Comparison of ENCODE assay signal across 13 cellular contexts in genomic region chr17:29379084-29379811, GRCh38. TPM values are rescaled to one million over a fixed set of nuclear protein-coding genes. Genes with fewer than 3 reads are reported as not detected.
DNase-seq lines count a peak whose midpoint lies in the region; ATAC-seq and TF ChIP-seq lines count a peak whose summit lies in the region.
"Had no signal": no experiment of that assay in that cellular context is flagged by ENCODE, and none has a peak within 500 bp of the region (broad histone marks: within the 10 kb centered on the region; RNA-seq: fewer than 3 reads in every experiment).

No MANE protein-coding gene starts in this region.

- no peaks in the 10 kb centered on the region for H3K36me3 Mint-ChIP-seq in GM23338 (ENCODE audit: low read depth)
- H3K36me3 Mint-ChIP-seq in activated T-cell treated with anti-CD3 and anti-CD28 coated beads, Interleukin-2, amount 50 U/mL, for 4 hours (ENCODE audit: insufficient read depth) = no peaks in the 10 kb centered on the region
- H3K36me3 Mint-ChIP-seq: activated naive CD8-positive, alpha-beta T cell treated with anti-CD3 and anti-CD28 coated beads, Interleukin-2, amount 10 ng/mL, durations not matched to agents 7 days and 5 days had no signal

- no peaks in the 10 kb centered on the region for H3K36me3 ChIP-seq in GM23338 (ENCODE audit: insufficient read depth)
- H3K36me3 ChIP-seq: vagina had no signal

- H3K4me3 ChIP-seq in GM23338 = no peak overlapping the region
- H3K4me3 ChIP-seq: vagina had no signal

- ATAC-seq in GM23338 (no peak), esophagus mucosa (peak; percentile 90), GM21367 (IDR thresholded peaks at IDR 0.05; ENCODE audit: unreplicated experiment) (no peak)
- ATAC-seq in activated T-cell treated with anti-CD3 and anti-CD28 coated beads, Interleukin-2, amount 50 U/mL, for 4 hours = no peak

- no peaks in the 10 kb centered on the region for H3K79me2 ChIP-seq in GM23338 (replicated peaks; ENCODE audit: insufficient read depth)

- H4K20me1 ChIP-seq in GM23338 (replicated peaks; ENCODE audit: insufficient read depth) = no peaks in the 10 kb centered on the region

- H3K4me2 ChIP-seq in GM23338 = no peak overlapping the region

- no peaks in the 10 kb centered on the region for H3K9me3 Mint-ChIP-seq in GM23338
- no peaks in the 10 kb centered on the region for H3K9me3 Mint-ChIP-seq in activated T-cell treated with anti-CD3 and anti-CD28 coated beads, Interleukin-2, amount 50 U/mL, for 4 hours
- H3K9me3 Mint-ChIP-seq: activated naive CD8-positive, alpha-beta T cell treated with anti-CD3 and anti-CD28 coated beads, Interleukin-2, amount 10 ng/mL, durations not matched to agents 7 days and 5 days had no signal

- H3K27ac Mint-ChIP-seq in GM23338 = no peak overlapping the region
- H3K27ac Mint-ChIP-seq: activated naive CD8-positive, alpha-beta T cell treated with anti-CD3 and anti-CD28 coated beads, Interleukin-2, amount 10 ng/mL, durations not matched to agents 7 days and 5 days had no signal

- 0 out of 2 replicates have a peak, but pooled peaks cover 4% of the 10 kb centered on the region for H3F3A ChIP-seq in GM23338 (replicated peaks; ENCODE audit: low read depth)

- DNase-seq in GM23338 (ENCODE audit: low spot score) = no peak
- peak; percentile 83 for DNase-seq in NCI-H69 (lab: John Stamatoyannopoulos, UW)
- peak; percentile 77 for DNase-seq in pons (ENCODE audit: low spot score)
- DNase-seq in SW 1271 (lab: John Stamatoyannopoulos, UW) = no peak
- DNase-seq in activated T-cell treated with anti-CD3 and anti-CD28 coated beads, Interleukin-2, amount 50 U/mL, for 4 hours = no peak
- no peak for DNase-seq in CD1c-positive myeloid dendritic cell (ENCODE audit: extremely low spot score)
- DNase-seq: activated CD4-positive, alpha-beta T cell treated with anti-CD3 and anti-CD28 coated beads for 4 hours; activated naive CD8-positive, alpha-beta T cell treated with anti-CD3 and anti-CD28 coated beads, Interleukin-2, amount 10 ng/mL, durations not matched to agents 7 days and 5 days; NCI-H1694 treated with DMSO at 0.1 percent for 48 hours; Right ventricle myocardium superior had no signal

- H3K9me2 ChIP-seq in GM23338 (ENCODE audit: insufficient read depth) = no peaks in the 10 kb centered on the region

- H3K4me3 Mint-ChIP-seq in GM23338 = no peak overlapping the region
- H3K4me3 Mint-ChIP-seq in activated T-cell treated with anti-CD3 and anti-CD28 coated beads, Interleukin-2, amount 50 U/mL, for 4 hours = no peak overlapping the region
- H3K4me3 Mint-ChIP-seq: activated naive CD8-positive, alpha-beta T cell treated with anti-CD3 and anti-CD28 coated beads, Interleukin-2, amount 10 ng/mL, durations not matched to agents 7 days and 5 days had no signal

- H2AFZ ChIP-seq in GM23338 = peak overlapping the region; percentile 70

- no peak for TF ChIP-seq CTCF in GM23338 (conservative IDR thresholded peaks at IDR 0.05; ENCODE audit: low read depth in 2 of 2)

- H3K27ac ChIP-seq in GM23338 (ENCODE audit: low read depth) = no peak overlapping the region; the same call in 1 of the 2 replicates
- H3K27ac ChIP-seq: vagina had no signal

- peaks cover 17% of the 10 kb centered on the region for H3K4me1 ChIP-seq in GM23338 (ENCODE audit: insufficient read depth)
- H3K4me1 ChIP-seq: vagina had no signal

- no peaks in the 10 kb centered on the region for H3K27me3 ChIP-seq in GM23338 (ENCODE audit: insufficient read depth)
- H3K27me3 ChIP-seq: vagina had no signal

- peaks cover 30% of the 10 kb centered on the region for H3K4me1 Mint-ChIP-seq in GM23338
- no peaks in the 10 kb centered on the region for H3K4me1 Mint-ChIP-seq in activated T-cell treated with anti-CD3 and anti-CD28 coated beads, Interleukin-2, amount 50 U/mL, for 4 hours (ENCODE audit: low read depth)
- H3K4me1 Mint-ChIP-seq: activated naive CD8-positive, alpha-beta T cell treated with anti-CD3 and anti-CD28 coated beads, Interleukin-2, amount 10 ng/mL, durations not matched to agents 7 days and 5 days had no signal

- peaks cover 6% of the 10 kb centered on the region for H3K27me3 Mint-ChIP-seq in GM23338 (ENCODE audit: insufficient read depth, low read depth, poor library complexity)
- peaks cover 2% of the 10 kb centered on the region for H3K27me3 Mint-ChIP-seq in activated T-cell treated with anti-CD3 and anti-CD28 coated beads, Interleukin-2, amount 50 U/mL, for 4 hours (ENCODE audit: low read depth)
- H3K27me3 Mint-ChIP-seq: activated naive CD8-positive, alpha-beta T cell treated with anti-CD3 and anti-CD28 coated beads, Interleukin-2, amount 10 ng/mL, durations not matched to agents 7 days and 5 days had no signal

TF ChIP-seq in GM23338, 12 proteins besides CTCF, POLR2A, EP300 and RAD21 (continues in another document):
- TF ChIP-seq ZNF331 (CRISPR knock-in tag; IDR thresholded peaks at IDR 0.05; ENCODE audit: low read depth) (no peak), STAT1 (IDR thresholded peaks at IDR 0.05; ENCODE audit: unreplicated experiment) (no peak), ZNF114 (CRISPR knock-in tag; IDR thresholded peaks at IDR 0.05) (no peak), ZNF462 (CRISPR knock-in tag; IDR thresholded peaks at IDR 0.05) (no peak), POLR2AphosphoS5 (IDR thresholded peaks at IDR 0.05; ENCODE audit: low read depth) (no peak), EZH2phosphoT487 (IDR thresholded peaks at IDR 0.05; ENCODE audit: unreplicated experiment) (no peak), CREB1 (CRISPR knock-in tag; IDR thresholded peaks at IDR 0.05; ENCODE audit: low read depth) (no peak), ETS1 (IDR thresholded peaks at IDR 0.05) (no peak)

RNA-seq across cellular contexts. Expression of gene TAOK1, which starts 10.9 kb away (rescaled TPM):
- 63.3 and 69.8 TPM in 2 replicates for total RNA-seq in GM23338 (2014; rRNA removed; shearing (Covaris generic))
- polyA plus RNA-seq in GM23338 (2016; fragmentation: Nextera tagmentation; extraction: Ambion mirVana) = 18.2 and 19.4 TPM in 2 replicates
- 33.8 TPM for total RNA-seq in esophagus mucosa
- total RNA-seq in activated T-cell treated with anti-CD3 and anti-CD28 coated beads, Interleukin-2, amount 50 U/mL, for 4 hours = 10 to 100 TPM; 35.6 to 42.4 (median 37.4) TPM

Comparison
In these comparisons a context has a peak if more than half of its experiments do, and no peak if none do; other contexts are left out.
1. DNase-seq: peak in NCI-H69 (single experiment) and pons (single experiment); none in GM23338 (single experiment), SW 1271 (0 of 2), activated T-cell treated with anti-CD3 and anti-CD28 coated beads, Interleukin-2, amount 50 U/mL, for 4 hours (single experiment) and CD1c-positive myeloid dendritic cell (single experiment).